In the genomic region with DNA sequence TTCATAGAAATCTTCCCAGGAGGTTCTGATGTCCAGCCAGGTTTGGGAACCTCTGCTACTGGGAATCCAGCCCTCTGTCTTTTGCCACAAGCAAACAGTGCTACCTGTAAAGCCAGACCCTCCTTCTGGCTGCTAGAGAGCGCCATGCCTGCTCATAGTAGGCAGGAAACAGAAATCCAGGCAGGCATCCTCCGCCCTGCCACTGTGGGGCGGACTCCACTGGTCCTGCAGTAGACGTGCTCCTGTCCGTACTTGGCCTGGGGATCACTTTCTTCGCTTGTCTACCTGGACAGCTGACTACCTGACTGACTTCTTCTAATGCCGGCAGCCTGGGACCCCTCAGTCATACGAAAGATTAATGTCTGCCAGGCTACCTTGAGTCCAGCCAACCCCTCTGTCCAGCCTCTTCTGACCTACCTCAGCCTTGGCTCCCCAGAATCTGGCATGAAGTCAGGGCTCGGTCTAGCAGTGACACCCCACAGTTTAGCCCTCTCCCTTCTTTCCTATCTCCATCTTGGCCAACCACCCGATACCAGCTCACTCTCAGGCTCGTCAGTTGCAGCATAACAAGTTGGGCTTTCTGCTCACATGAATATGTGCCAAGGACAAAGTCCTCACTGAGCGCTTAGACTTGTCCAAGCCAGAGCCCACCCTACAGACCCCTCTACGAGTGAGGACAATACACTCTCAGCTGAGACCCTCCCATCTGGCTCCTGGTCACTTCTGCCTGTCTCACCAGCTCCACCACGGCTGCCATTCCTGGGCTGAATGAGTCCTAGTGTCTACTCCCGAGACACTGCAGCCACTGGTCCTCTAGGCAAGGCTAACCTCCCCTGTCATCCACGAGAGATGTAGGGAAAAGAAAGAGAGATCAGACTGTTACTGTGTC, we compare ENCODE assay signal across 19 cellular contexts. TPM values are rescaled to one million over a fixed set of nuclear protein-coding genes. Genes with fewer than 3 reads are reported as not detected.
A peak's percentile ranks its signal among the peaks of the same experiment; 100 is the strongest.
DNase-seq lines count a peak whose midpoint lies in the region; ATAC-seq and TF ChIP-seq lines count a peak whose summit lies in the region.
"Had no signal": no experiment of that assay in that cellular context is flagged by ENCODE, and none has a peak within 500 bp of the region (broad histone marks: within the 10 kb centered on the region; RNA-seq: fewer than 3 reads in every experiment).

No MANE protein-coding gene starts in this region.

- TF ChIP-seq CTCF in 22Rv1 (IDR thresholded peaks at IDR 0.05) (0 out of 2 replicates have a peak, but pooled peaks have one; percentile 8), coronary artery (IDR thresholded peaks at IDR 0.05) (no peak), nephron progenitor cell (IDR thresholded peaks at IDR 0.05) (no peak)

- H3K9me3 ChIP-seq in T-helper 17 cell (ENCODE audit: control insufficient read depth, low read length, poor library complexity, severe bottlenecking), result no peaks in the 10 kb centered on the region
- H3K9me3 ChIP-seq: SK-N-SH had no signal

- H3K9me3 Mint-ChIP-seq in nephron progenitor cell, result no peaks in the 10 kb centered on the region
- H3K9me3 Mint-ChIP-seq: T-cell had no signal

- no peaks in the 10 kb centered on the region for H3K27me3 ChIP-seq in H7 (ENCODE audit: control insufficient read depth, insufficient read depth, low read length)

- H3K36me3 ChIP-seq in H7 (replicated peaks; ENCODE audit: control insufficient read depth, insufficient read depth, low read length), result no peaks in the 10 kb centered on the region

- H3K27ac ChIP-seq in 22Rv1, result no peak overlapping the region
- H3K27ac ChIP-seq in coronary artery, result no peak overlapping the region
- H3K27ac ChIP-seq: C4-2B had no signal

- ATAC-seq in GM18909 (IDR thresholded peaks at IDR 0.05; ENCODE audit: poor library complexity, unreplicated experiment), result no peak
- ATAC-seq in T-helper 17 cell, result no peak
- ATAC-seq: HCT116, T-cell had no signal

- H3K4me3 ChIP-seq in H7 (ENCODE audit: insufficient read depth, low read depth, low read length) (no peak overlapping the region), coronary artery (no peak overlapping the region)

- H3K4me1 Mint-ChIP-seq in nephron progenitor cell, result peaks cover 57% of the 10 kb centered on the region
- H3K4me1 Mint-ChIP-seq in T-helper 17 cell, result no peaks in the 10 kb centered on the region
- H3K4me1 Mint-ChIP-seq: T-cell had no signal

- H3K27ac Mint-ChIP-seq in nephron progenitor cell (peak overlapping the region; percentile 57), T-helper 17 cell (no peak overlapping the region)
- H3K27ac Mint-ChIP-seq: T-cell had no signal

- H3K4me3 Mint-ChIP-seq in nephron progenitor cell (no peak overlapping the region), T-helper 17 cell (no peak overlapping the region)
- H3K4me3 Mint-ChIP-seq: T-cell had no signal

- H3K27me3 Mint-ChIP-seq in nephron progenitor cell (ENCODE audit: low read depth, poor library complexity), result peaks cover 12% of the 10 kb centered on the region
- peaks cover 85% of the 10 kb centered on the region for H3K27me3 Mint-ChIP-seq in T-helper 17 cell

- DNase-seq in H7, result peak; percentile 46
- peak; percentile 64 for DNase-seq in coronary artery (ENCODE audit: low spot score)
- DNase-seq in nephron progenitor cell, result no peak
- no peak for DNase-seq in NCI-H1694 (lab: John Stamatoyannopoulos, UW)
- no peak for DNase-seq in T-helper 17 cell
- DNase-seq: AML-193, DMS79 treated with DMSO at 0.1 percent for 48 hours, NCI-H1105 treated with DMSO at 0.1 percent for 48 hours, NCI-H187 treated with DMSO at 0.1 percent for 48 hours, NCI-H526, SHP77, SK-N-SH, T-cell had no signal

- no peaks in the 10 kb centered on the region for H3K36me3 Mint-ChIP-seq in nephron progenitor cell (ENCODE audit: low read depth)
- peaks cover 3% of the 10 kb centered on the region for H3K36me3 Mint-ChIP-seq in T-helper 17 cell (ENCODE audit: low read depth)
- H3K36me3 Mint-ChIP-seq: T-cell had no signal

RNA-seq across cellular contexts. Expression of a gene that starts 43.9 kb away (rescaled TPM):
- total RNA-seq in H7 (2014; rRNA removed; shearing (Covaris generic)), result not detected in 2 replicates
- total RNA-seq in T-helper 17 cell, result not detected
- total RNA-seq: G401, OCI-LY7, T-cell had no signal

Comparison
In these comparisons a context has a peak if more than half of its experiments do, and no peak if none do; other contexts are left out.
1. DNase-seq: peak in H7 (single experiment) and coronary artery (single experiment); none in nephron progenitor cell (single experiment), NCI-H1694 (single experiment) and T-helper 17 cell (0 of 3).